Comparison of ENCODE assay signal across 1 cellular context in genomic region chr7:1083729-1084657, GRCh38.
TF ChIP-seq lines count a peak whose summit lies in the region.

No MANE protein-coding gene starts in this region.

TF ChIP-seq in HepG2, 621 proteins besides CTCF, POLR2A, EP300 and RAD21:
- TF ChIP-seq ATAD3A (CRISPR knock-in tag; IDR thresholded peaks at IDR 0.05) (no peak), ZNF362 (CRISPR knock-in tag; IDR thresholded peaks at IDR 0.05; ENCODE audit: borderline replicate concordance) (no peak), TFDP2 (CRISPR knock-in tag; IDR thresholded peaks at IDR 0.05) (no peak), DMTF1 (CRISPR knock-in tag; IDR thresholded peaks at IDR 0.05) (no peak), JUN (CRISPR knock-in tag; IDR thresholded peaks at IDR 0.05) (no peak), RORA (CRISPR knock-in tag; IDR thresholded peaks at IDR 0.05) (no peak), FOXO1 (CRISPR knock-in tag; IDR thresholded peaks at IDR 0.05) (no peak)
- TF ChIP-seq, protein P1, sequence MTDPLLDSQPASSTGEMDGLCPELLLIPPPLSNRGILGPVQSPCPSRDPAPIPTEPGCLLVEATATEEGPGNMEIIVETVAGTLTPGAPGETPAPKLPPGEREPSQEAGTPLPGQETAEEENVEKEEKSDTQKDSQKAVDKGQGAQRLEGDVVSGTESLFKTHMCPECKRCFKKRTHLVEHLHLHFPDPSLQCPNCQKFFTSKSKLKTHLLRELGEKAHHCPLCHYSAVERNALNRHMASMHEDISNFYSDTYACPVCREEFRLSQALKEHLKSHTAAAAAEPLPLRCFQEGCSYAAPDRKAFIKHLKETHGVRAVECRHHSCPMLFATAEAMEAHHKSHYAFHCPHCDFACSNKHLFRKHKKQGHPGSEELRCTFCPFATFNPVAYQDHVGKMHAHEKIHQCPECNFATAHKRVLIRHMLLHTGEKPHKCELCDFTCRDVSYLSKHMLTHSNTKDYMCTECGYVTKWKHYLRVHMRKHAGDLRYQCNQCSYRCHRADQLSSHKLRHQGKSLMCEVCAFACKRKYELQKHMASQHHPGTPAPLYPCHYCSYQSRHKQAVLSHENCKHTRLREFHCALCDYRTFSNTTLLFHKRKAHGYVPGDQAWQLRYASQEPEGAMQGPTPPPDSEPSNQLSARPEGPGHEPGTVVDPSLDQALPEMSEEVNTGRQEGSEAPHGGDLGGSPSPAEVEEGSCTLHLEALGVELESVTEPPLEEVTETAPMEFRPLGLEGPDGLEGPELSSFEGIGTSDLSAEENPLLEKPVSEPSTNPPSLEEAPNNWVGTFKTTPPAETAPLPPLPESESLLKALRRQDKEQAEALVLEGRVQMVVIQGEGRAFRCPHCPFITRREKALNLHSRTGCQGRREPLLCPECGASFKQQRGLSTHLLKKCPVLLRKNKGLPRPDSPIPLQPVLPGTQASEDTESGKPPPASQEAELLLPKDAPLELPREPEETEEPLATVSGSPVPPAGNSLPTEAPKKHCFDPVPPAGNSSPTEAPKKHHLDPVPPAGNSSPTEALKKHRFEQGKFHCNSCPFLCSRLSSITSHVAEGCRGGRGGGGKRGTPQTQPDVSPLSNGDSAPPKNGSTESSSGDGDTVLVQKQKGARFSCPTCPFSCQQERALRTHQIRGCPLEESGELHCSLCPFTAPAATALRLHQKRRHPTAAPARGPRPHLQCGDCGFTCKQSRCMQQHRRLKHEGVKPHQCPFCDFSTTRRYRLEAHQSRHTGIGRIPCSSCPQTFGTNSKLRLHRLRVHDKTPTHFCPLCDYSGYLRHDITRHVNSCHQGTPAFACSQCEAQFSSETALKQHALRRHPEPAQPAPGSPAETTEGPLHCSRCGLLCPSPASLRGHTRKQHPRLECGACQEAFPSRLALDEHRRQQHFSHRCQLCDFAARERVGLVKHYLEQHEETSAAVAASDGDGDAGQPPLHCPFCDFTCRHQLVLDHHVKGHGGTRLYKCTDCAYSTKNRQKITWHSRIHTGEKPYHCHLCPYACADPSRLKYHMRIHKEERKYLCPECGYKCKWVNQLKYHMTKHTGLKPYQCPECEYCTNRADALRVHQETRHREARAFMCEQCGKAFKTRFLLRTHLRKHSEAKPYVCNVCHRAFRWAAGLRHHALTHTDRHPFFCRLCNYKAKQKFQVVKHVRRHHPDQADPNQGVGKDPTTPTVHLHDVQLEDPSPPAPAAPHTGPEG (CRISPR knock-in tag; IDR thresholded peaks at IDR 0.05): no peak
- TF ChIP-seq, protein P2, sequence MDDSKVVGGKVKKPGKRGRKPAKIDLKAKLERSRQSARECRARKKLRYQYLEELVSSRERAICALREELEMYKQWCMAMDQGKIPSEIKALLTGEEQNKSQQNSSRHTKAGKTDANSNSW (CRISPR knock-in tag; IDR thresholded peaks at IDR 0.05; ENCODE audit: borderline replicate concordance): no peak
